In the genomic region with DNA sequence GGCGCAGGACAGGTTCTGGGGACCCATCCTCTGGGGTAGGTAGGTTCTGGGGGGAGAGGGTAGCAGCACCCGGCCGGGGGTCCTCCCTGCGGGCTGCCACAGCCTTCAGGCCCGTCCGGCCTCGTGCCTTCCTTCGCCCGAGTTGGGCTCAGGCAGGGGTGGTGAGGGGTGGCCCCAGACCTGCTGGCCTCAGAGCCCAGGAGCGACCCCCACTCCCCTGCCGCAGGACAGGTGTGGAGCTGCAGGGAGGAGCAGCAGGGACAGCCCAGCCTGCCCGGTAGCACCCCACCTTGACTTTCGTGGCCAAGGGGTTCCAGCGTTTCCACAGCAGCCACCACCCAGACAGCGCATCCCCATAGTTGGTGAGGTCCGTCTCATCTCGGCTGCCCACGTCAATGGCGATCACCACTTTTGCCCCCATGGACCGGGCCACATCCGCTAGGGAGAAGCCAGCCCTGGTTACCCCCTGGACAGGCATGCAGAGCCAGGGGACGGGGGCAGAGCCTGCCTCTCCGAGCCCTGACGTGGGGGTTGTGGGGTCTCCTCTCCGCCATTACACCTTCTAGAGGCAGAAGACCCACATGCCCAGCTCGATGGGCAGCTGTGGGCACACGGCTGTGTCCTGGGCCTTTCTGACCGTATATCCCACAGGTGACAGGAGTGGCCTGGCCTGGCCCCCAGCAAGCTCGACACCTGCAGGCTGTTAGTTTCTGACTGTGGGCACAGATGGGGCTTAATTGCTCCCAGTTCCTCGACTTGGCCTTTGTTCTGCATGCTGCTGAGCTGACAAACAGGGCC, we compare ENCODE assay signal across 16 cellular contexts. TPM values are rescaled to one million over a fixed set of nuclear protein-coding genes. Genes with fewer than 3 reads are reported as not detected.
DNase-seq lines count a peak whose midpoint lies in the region; ATAC-seq and TF ChIP-seq lines count a peak whose summit lies in the region.
"Had no signal": no experiment of that assay in that cellular context is flagged by ENCODE, and none has a peak within 500 bp of the region (broad histone marks: within the 10 kb centered on the region; RNA-seq: fewer than 3 reads in every experiment).

No MANE protein-coding gene starts in this region.

- intact Hi-C loops in activated T-helper 1 cell treated with anti-CD3 and anti-CD28 coated beads, Interleukin-12 subunit alpha, Interleukin-12 subunit beta, Interleukin-2, Interleukin-4 antibody, amounts not matched to agents 30 ng/mL and 10 ng/mL and 1 ng/mL, durations not matched to agents 14 hours and 24 hours and 36 hours (cut with micrococcal nuclease), result no loop called here

- no peaks in the 10 kb centered on the region for H3K4me1 Mint-ChIP-seq in activated T-helper 1 cell treated with anti-CD3 and anti-CD28 coated beads, Interleukin-12 subunit alpha, Interleukin-12 subunit beta, Interleukin-2, Interleukin-4 antibody, amounts not matched to agents 30 ng/mL and 10 ng/mL and 1 ng/mL, durations not matched to agents 14 hours and 24 hours and 36 hours (ENCODE audit: low read depth)
- H3K4me1 Mint-ChIP-seq in naive thymus-derived CD8-positive, alpha-beta T cell, result peaks cover 6 to 41% (median 23%) of the 10 kb centered on the region in 4 donors
- H3K4me1 Mint-ChIP-seq: nephron had no signal

- peak overlapping the region; percentile 30 for H3K4me3 Mint-ChIP-seq in activated T-helper 1 cell treated with anti-CD3 and anti-CD28 coated beads, Interleukin-12 subunit alpha, Interleukin-12 subunit beta, Interleukin-2, Interleukin-4 antibody, amounts not matched to agents 30 ng/mL and 10 ng/mL and 1 ng/mL, durations not matched to agents 14 hours and 24 hours and 36 hours
- peak overlapping the region; percentile 46 to 90 (median 83) for H3K4me3 Mint-ChIP-seq in naive thymus-derived CD8-positive, alpha-beta T cell
- H3K4me3 Mint-ChIP-seq: nephron had no signal

- H3K9me3 Mint-ChIP-seq in activated T-helper 1 cell treated with anti-CD3 and anti-CD28 coated beads, Interleukin-12 subunit alpha, Interleukin-12 subunit beta, Interleukin-2, Interleukin-4 antibody, amounts not matched to agents 30 ng/mL and 10 ng/mL and 1 ng/mL, durations not matched to agents 14 hours and 24 hours and 36 hours, result no peaks in the 10 kb centered on the region
- no peaks in the 10 kb centered on the region for H3K9me3 Mint-ChIP-seq in naive thymus-derived CD8-positive, alpha-beta T cell
- H3K9me3 Mint-ChIP-seq: nephron had no signal

- peak in 1 of 2 donors; percentile 0 for ATAC-seq in naive thymus-derived CD8-positive, alpha-beta T cell
- ATAC-seq in HG02840 (IDR thresholded peaks at IDR 0.05; ENCODE audit: low FRiP score, unreplicated experiment), result no peak

- no peak overlapping the region for H3K27ac Mint-ChIP-seq in activated T-helper 1 cell treated with anti-CD3 and anti-CD28 coated beads, Interleukin-12 subunit alpha, Interleukin-12 subunit beta, Interleukin-2, Interleukin-4 antibody, amounts not matched to agents 30 ng/mL and 10 ng/mL and 1 ng/mL, durations not matched to agents 14 hours and 24 hours and 36 hours
- H3K27ac Mint-ChIP-seq in naive thymus-derived CD8-positive, alpha-beta T cell, result peak overlapping the region in 9 of 10 donors; percentile 86 to 98 (median 97)
- H3K27ac Mint-ChIP-seq: nephron had no signal

- POLR2A ChIA-PET in naive thymus-derived CD8-positive, alpha-beta T cell (lab: Charles Lee), result interaction anchor here (0.7 to 4.6 kb wide), 8 partner anchors 14 to 222 kb away, joined by 3 to 26 read pairs (median 4); a partner anchor contains a TSS

- peak; percentile 7 to 63 for DNase-seq in NCI-H524 (lab: John Stamatoyannopoulos, UW)
- DNase-seq in NCI-H524 treated with DMSO at 0.1 percent for 48 hours (lab: John Stamatoyannopoulos, UW), result no peak
- DNase-seq in GM12864 (ENCODE audit: low read depth), result no peak
- DNase-seq in activated T-helper 1 cell treated with anti-CD3 and anti-CD28 coated beads, Interleukin-12 subunit alpha, Interleukin-12 subunit beta, Interleukin-2, Interleukin-4 antibody, amounts not matched to agents 30 ng/mL and 10 ng/mL and 1 ng/mL, durations not matched to agents 14 hours and 24 hours and 36 hours (ENCODE audit: low spot score), result no peak
- peak in 1 of 10 donors; percentile 64 for DNase-seq in naive thymus-derived CD8-positive, alpha-beta T cell
- DNase-seq in KG1 (lab: John Stamatoyannopoulos, UW), result no peak
- DNase-seq in effector CD4-positive, alpha-beta T cell, result no peak
- DNase-seq: amygdala, DMS153, NCI-H1105 had no signal

- H3K27me3 Mint-ChIP-seq in activated T-helper 1 cell treated with anti-CD3 and anti-CD28 coated beads, Interleukin-12 subunit alpha, Interleukin-12 subunit beta, Interleukin-2, Interleukin-4 antibody, amounts not matched to agents 30 ng/mL and 10 ng/mL and 1 ng/mL, durations not matched to agents 14 hours and 24 hours and 36 hours (ENCODE audit: insufficient read depth), result no peaks in the 10 kb centered on the region
- peaks cover 0 to 4% (median 0%) of the 10 kb centered on the region in 5 donors for H3K27me3 Mint-ChIP-seq in naive thymus-derived CD8-positive, alpha-beta T cell

- no peaks in the 10 kb centered on the region for H3K36me3 Mint-ChIP-seq in activated T-helper 1 cell treated with anti-CD3 and anti-CD28 coated beads, Interleukin-12 subunit alpha, Interleukin-12 subunit beta, Interleukin-2, Interleukin-4 antibody, amounts not matched to agents 30 ng/mL and 10 ng/mL and 1 ng/mL, durations not matched to agents 14 hours and 24 hours and 36 hours (ENCODE audit: low read depth)
- H3K36me3 Mint-ChIP-seq in naive thymus-derived CD8-positive, alpha-beta T cell, result peaks cover 0 to 2% (median 0%) of the 10 kb centered on the region in 3 donors

- TF ChIP-seq CTCF in GM12864 (IDR thresholded peaks at IDR 0.05; ENCODE audit: low read depth, low read length, missing control alignments), result no peak

- peak overlapping the region; percentile 38 for H3K4me3 ChIP-seq in GM12864 (ENCODE audit: low read depth, low read length)
- H3K4me3 ChIP-seq: A549, smooth muscle cell had no signal

RNA-seq across cellular contexts. Expression of a gene that starts 3.5 kb away (rescaled TPM):
- 57.2 and 58.9 TPM in 2 replicates for total RNA-seq in activated T-helper 1 cell treated with anti-CD3 and anti-CD28 coated beads, Interleukin-12 subunit alpha, Interleukin-12 subunit beta, Interleukin-2, Interleukin-4 antibody, amounts not matched to agents 30 ng/mL and 10 ng/mL and 1 ng/mL, durations not matched to agents 14 hours and 24 hours and 36 hours
- total RNA-seq in naive thymus-derived CD8-positive, alpha-beta T cell, result 10 to 100 TPM; 19.1 to 19.3 TPM
- 10 to 100 TPM in 1 of 3 donors, 1 to 10 TPM in 2; 7.7 to 14.7 (median 8.2) TPM for polyA plus RNA-seq in naive thymus-derived CD8-positive, alpha-beta T cell

RNA-seq across cellular contexts. Expression of a gene that starts 21.4 kb away (rescaled TPM):
- not detected in 2 replicates for total RNA-seq in activated T-helper 1 cell treated with anti-CD3 and anti-CD28 coated beads, Interleukin-12 subunit alpha, Interleukin-12 subunit beta, Interleukin-2, Interleukin-4 antibody, amounts not matched to agents 30 ng/mL and 10 ng/mL and 1 ng/mL, durations not matched to agents 14 hours and 24 hours and 36 hours
- total RNA-seq in naive thymus-derived CD8-positive, alpha-beta T cell, result not detected
- not detected for polyA plus RNA-seq in naive thymus-derived CD8-positive, alpha-beta T cell
- total RNA-seq: kidney epithelial cell, SK-MEL-5, smooth muscle cell had no signal
- polyA plus RNA-seq: smooth muscle cell had no signal

RNA-seq across cellular contexts. Expression of a gene that starts 39.4 kb away (rescaled TPM):
- total RNA-seq in activated T-helper 1 cell treated with anti-CD3 and anti-CD28 coated beads, Interleukin-12 subunit alpha, Interleukin-12 subunit beta, Interleukin-2, Interleukin-4 antibody, amounts not matched to agents 30 ng/mL and 10 ng/mL and 1 ng/mL, durations not matched to agents 14 hours and 24 hours and 36 hours, result 0.49 and 0.54 TPM in 2 replicates
- 1 to 10 TPM; 4.1 to 4.5 TPM for total RNA-seq in naive thymus-derived CD8-positive, alpha-beta T cell
- polyA plus RNA-seq in naive thymus-derived CD8-positive, alpha-beta T cell, result 1 to 10 TPM in 2 of 3 donors, under 1 TPM in 1; 0.75 to 1.1 (median 1.1) TPM

RNA-seq across cellular contexts. Expression of a gene that starts 39.6 kb away (rescaled TPM):
- 4.8 and 4.9 TPM in 2 replicates for total RNA-seq in activated T-helper 1 cell treated with anti-CD3 and anti-CD28 coated beads, Interleukin-12 subunit alpha, Interleukin-12 subunit beta, Interleukin-2, Interleukin-4 antibody, amounts not matched to agents 30 ng/mL and 10 ng/mL and 1 ng/mL, durations not matched to agents 14 hours and 24 hours and 36 hours
- total RNA-seq in naive thymus-derived CD8-positive, alpha-beta T cell, result 10 to 100 TPM; 26.4 to 28.3 TPM
- polyA plus RNA-seq in naive thymus-derived CD8-positive, alpha-beta T cell, result 1 to 10 TPM; 2.6 to 4.3 (median 3.9) TPM

Comparison
In these comparisons a context has a peak if more than half of its experiments do, and no peak if none do; other contexts are left out.
1. DNase-seq: peak in NCI-H524 (2 of 2); none in NCI-H524 treated with DMSO at 0.1 percent for 48 hours (single experiment), GM12864 (single experiment), activated T-helper 1 cell treated with anti-CD3 and anti-CD28 coated beads, Interleukin-12 subunit alpha, Interleukin-12 subunit beta, Interleukin-2, Interleukin-4 antibody, amounts not matched to agents 30 ng/mL and 10 ng/mL and 1 ng/mL, durations not matched to agents 14 hours and 24 hours and 36 hours (single experiment), KG1 (single experiment) and effector CD4-positive, alpha-beta T cell (single experiment).